Comparison of ENCODE assay signal across 11 cellular contexts in the genomic region with DNA sequence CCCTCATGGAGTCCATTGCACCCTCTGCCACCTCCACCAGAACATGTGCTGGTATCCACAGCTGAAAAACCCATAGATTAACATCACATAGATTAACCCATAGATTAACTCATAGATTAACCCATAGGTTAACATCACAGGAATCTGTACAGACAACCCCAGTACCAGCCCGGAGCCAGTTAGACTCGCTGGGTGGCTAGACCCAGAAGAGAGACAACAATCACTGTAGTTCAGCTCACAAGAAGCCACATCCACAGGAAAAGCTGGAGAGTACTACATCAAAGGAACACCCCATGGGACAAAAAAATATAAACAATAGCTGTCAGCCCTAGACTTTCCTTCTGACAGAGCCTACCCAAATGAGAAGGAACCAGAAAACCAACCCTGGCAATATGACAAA. TPM values are rescaled to one million over a fixed set of nuclear protein-coding genes. Genes with fewer than 3 reads are reported as not detected.
A peak's percentile ranks its signal among the peaks of the same experiment; 100 is the strongest.
DNase-seq lines count a peak whose midpoint lies in the region; ATAC-seq and TF ChIP-seq lines count a peak whose summit lies in the region.
"Had no signal": no experiment of that assay in that cellular context is flagged by ENCODE, and none has a peak within 500 bp of the region (broad histone marks: within the 10 kb centered on the region; RNA-seq: fewer than 3 reads in every experiment).

No MANE protein-coding gene starts in this region.

- ATAC-seq in RWPE2 (ENCODE audit: low read depth) (no peak), HG03469 (IDR thresholded peaks at IDR 0.05; ENCODE audit: unreplicated experiment) (no peak), GM21447 (IDR thresholded peaks at IDR 0.05; ENCODE audit: unreplicated experiment) (no peak)
- ATAC-seq: lower lobe of right lung had no signal

- peak; percentile 68 for DNase-seq in ELF-1 (ENCODE audit: low read depth, low spot score)
- no peak for DNase-seq in RWPE2 (ENCODE audit: low spot score)
- no peak for DNase-seq in endothelial cell (ENCODE audit: low spot score)
- DNase-seq in sigmoid colon = no peak
- no peak for DNase-seq in NCI-H146 (lab: John Stamatoyannopoulos, UW)
- DNase-seq: activated CD4-positive, alpha-beta T cell treated with anti-CD3 and anti-CD28 coated beads for 48 hours; KBM-7; lower lobe of right lung; SHP77 had no signal

- H3K27me3 Mint-ChIP-seq in endothelial cell (ENCODE audit: unreplicated experiment) = peaks cover 9% of the 10 kb centered on the region

- peak overlapping the region; percentile 95 for H3K27ac Mint-ChIP-seq in endothelial cell (ENCODE audit: unreplicated experiment)

- H3K4me3 ChIP-seq in RWPE2 (ENCODE audit: severe bottlenecking) (no peak overlapping the region), sigmoid colon (no peak overlapping the region)
- H3K4me3 ChIP-seq: lower lobe of right lung had no signal

- no peaks in the 10 kb centered on the region for H3K9me3 Mint-ChIP-seq in endothelial cell (ENCODE audit: unreplicated experiment)

- H3K36me3 ChIP-seq in RWPE2 (ENCODE audit: low read depth) (no peaks in the 10 kb centered on the region), sigmoid colon (no peaks in the 10 kb centered on the region)
- H3K36me3 ChIP-seq: lower lobe of right lung had no signal

- peak overlapping the region; percentile 77 for H3K4me3 Mint-ChIP-seq in endothelial cell (ENCODE audit: unreplicated experiment)

- TF ChIP-seq CTCF in RWPE2 (IDR thresholded peaks at IDR 0.05; ENCODE audit: poor library complexity, severe bottlenecking) (no peak), endothelial cell (IDR thresholded peaks at IDR 0.05; ENCODE audit: unreplicated experiment) (no peak), sigmoid colon (IDR thresholded peaks at IDR 0.05) (no peak)

- peaks cover 5% of the 10 kb centered on the region for H3K36me3 Mint-ChIP-seq in endothelial cell (ENCODE audit: low read depth, unreplicated experiment)

- intact Hi-C loops in sigmoid colon (cut with DNase I) = no loop called here

- H3K9me3 ChIP-seq in RWPE2 (ENCODE audit: severe bottlenecking) = no peaks in the 10 kb centered on the region
- no peaks in the 10 kb centered on the region for H3K9me3 ChIP-seq in sigmoid colon
- H3K9me3 ChIP-seq: lower lobe of right lung had no signal

- TF ChIP-seq POLR2A in sigmoid colon (IDR thresholded peaks at IDR 0.05) = no peak

- peaks cover 54% of the 10 kb centered on the region for H3K4me1 Mint-ChIP-seq in endothelial cell (ENCODE audit: unreplicated experiment)

- H3K27ac ChIP-seq in RWPE2 (ENCODE audit: poor library complexity, severe bottlenecking) (peak overlapping the region; percentile 67), sigmoid colon (peak overlapping the region; percentile 65 to 81 (median 72))

- no peaks in the 10 kb centered on the region for H3K27me3 ChIP-seq in RWPE2 (ENCODE audit: insufficient read depth, poor library complexity, severe bottlenecking)
- no peaks in the 10 kb centered on the region for H3K27me3 ChIP-seq in sigmoid colon

- TF ChIP-seq EP300 in sigmoid colon (IDR thresholded peaks at IDR 0.05) = no peak

- 41 to 91% methylated on average over 2 of the region's 2 CpGs for WGBS in sigmoid colon, 2 donors

- peaks cover 18% of the 10 kb centered on the region for H3K4me1 ChIP-seq in RWPE2 (ENCODE audit: insufficient read depth, poor library complexity, severe bottlenecking)
- H3K4me1 ChIP-seq in sigmoid colon = peaks cover 0 to 32% (median 20%) of the 10 kb centered on the region in 4 donors

RNA-seq across cellular contexts. Expression of gene SERPINB9, which starts 25.1 kb away (rescaled TPM):
- total RNA-seq in endothelial cell (ENCODE audit: unreplicated experiment) = 23.0 TPM
- 1 to 10 TPM; 5.0 to 7.5 (median 6.1) TPM for total RNA-seq in sigmoid colon
- 10 to 100 TPM in 1 of 3 donors, 1 to 10 TPM in 2; 2.3 to 16.2 (median 2.4) TPM for polyA plus RNA-seq in sigmoid colon

RNA-seq across cellular contexts. Expression of gene SERPINB1, which starts 36.3 kb away (rescaled TPM):
- 16.6 TPM for total RNA-seq in endothelial cell (ENCODE audit: unreplicated experiment)
- 10 to 100 TPM; 19.6 to 88.0 (median 22.9) TPM for total RNA-seq in sigmoid colon
- polyA plus RNA-seq in sigmoid colon = 100 to 1,000 TPM in 2 of 3 donors, 10 to 100 TPM in 1; 97.9 to 230 (median 161) TPM
